Comparison of ENCODE assay signal across 8 cellular contexts in the genomic region with DNA sequence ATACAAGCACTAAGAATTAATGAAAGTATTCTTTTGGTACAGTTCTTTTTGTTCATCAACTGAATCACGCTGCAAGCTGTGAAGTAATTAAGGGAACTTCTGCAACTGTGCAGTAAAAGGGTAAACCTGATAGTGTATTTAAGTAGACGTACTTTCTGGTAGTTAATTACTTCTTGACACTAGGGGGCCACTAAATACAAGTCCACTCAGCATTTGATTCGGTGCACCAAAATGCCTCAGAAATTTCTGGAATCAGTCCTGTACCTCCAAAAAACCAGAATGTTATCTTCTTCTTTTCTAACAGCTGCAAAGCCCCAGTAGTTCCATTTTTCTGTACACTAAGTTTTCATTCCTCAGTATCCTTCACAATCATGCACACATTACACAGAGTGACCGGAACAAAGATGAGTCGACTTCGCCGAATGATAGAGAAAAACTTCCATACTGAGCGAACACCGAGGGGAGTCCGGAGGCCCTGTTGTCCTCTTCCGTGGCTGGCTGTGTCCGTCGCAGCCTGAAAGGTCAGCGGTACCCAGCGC. TPM values are rescaled to one million over a fixed set of nuclear protein-coding genes. Genes with fewer than 3 reads are reported as not detected.
A peak's percentile ranks its signal among the peaks of the same experiment; 100 is the strongest.
DNase-seq lines count a peak whose midpoint lies in the region; ATAC-seq, FAIRE-seq and TF ChIP-seq lines count a peak whose summit lies in the region.

No MANE protein-coding gene starts in this region.

- H3K79me2 ChIP-seq in GM12878 (ENCODE audit: control insufficient read depth, insufficient read depth, low read length), result peaks cover 38% of the 10 kb centered on the region

- H3K36me3 ChIP-seq in GM12878 (ENCODE audit: control insufficient read depth in 2 of 2, insufficient read depth in 2 of 2, low read length in 1 of 2) (peaks cover 0 to 13% of the 10 kb centered on the region in 2 experiments), iPS-15b (ENCODE audit: control insufficient read depth, insufficient read depth, low read length) (no peaks in the 10 kb centered on the region), small intestine (ENCODE audit: control insufficient read depth in 2 of 2, insufficient read depth in 2 of 2, low read length in 2 of 2) (peaks cover 0 to 2% of the 10 kb centered on the region in 2 donors)

- H3K4me3 ChIP-seq in GM12878 (peak overlapping the region; percentile 94), iPS-15b (ENCODE audit: low read depth, low read length) (peak overlapping the region; percentile 99), small intestine (ENCODE audit: low read depth in 1 of 2, low read length in 2 of 2) (peak overlapping the region; percentile 68 to 78)

- CTCF ChIA-PET in CD4-positive, alpha-beta T cell (lab: Charles Lee), result interaction anchor here (1.0 to 1.6 kb wide), 4 partner anchors 9 to 571 kb away, joined by 3 to 6 read pairs (median 4); partner anchors contain the start of genes ANKRD31 and HMGCR
- CTCF ChIA-PET in GM12878 (lab: Yijun Ruan, JAX), result interaction anchor here (0.6 to 1.3 kb wide), 4 partner anchors 11 to 29 kb away, joined by 3 to 4 read pairs (median 4); no protein-coding TSS in a partner anchor

- RAD21 ChIA-PET in GM12878 (lab: Charles Lee; ENCODE audit: unreplicated experiment), result no interaction called here

- peak; percentile 48 for ATAC-seq in CD4-positive, alpha-beta T cell (ENCODE audit: poor library complexity)
- peak; percentile 33 for ATAC-seq in GM18868 (IDR thresholded peaks at IDR 0.05; ENCODE audit: unreplicated experiment)
- ATAC-seq in HG03108 (IDR thresholded peaks at IDR 0.05; ENCODE audit: unreplicated experiment), result peak; percentile 27
- peak; percentile 75 for ATAC-seq in GM12878

- SMC1A ChIA-PET in GM12878 (lab: Charles Lee; ENCODE audit: uncharacterized antibody, unreplicated experiment), result interaction anchor here (0.9 to 1.6 kb wide), 5 partner anchors 8 to 136 kb away, joined by 3 to 5 read pairs (median 4); no protein-coding TSS in a partner anchor

- H3K4me2 ChIP-seq in GM12878 (ENCODE audit: control insufficient read depth, insufficient read depth), result peak overlapping the region; percentile 66

- TF ChIP-seq EP300 in GM12878 (IDR thresholded peaks at IDR 0.05; ENCODE audit: borderline replicate concordance in 1 of 2, control insufficient read depth in 1 of 2, low read depth in 2 of 2, low read length in 2 of 2), result no peak

- in situ Hi-C loops in GM12878 (cut with MboI), result no loop called here

- POLR2A ChIA-PET in CD4-positive, alpha-beta T cell (lab: Charles Lee), result interaction anchor here (0.6 to 2.1 kb wide), 12 partner anchors 11 to 1268 kb away, joined by 3 to 9 read pairs (median 4); partner anchors contain the start of genes ANKRD31, BTF3, HEXB and HMGCR
- POLR2A ChIA-PET in GM12878 (lab: Charles Lee), result interaction anchor here (0.9 kb wide), 1 partner anchor 81 kb away, joined by 3 read pairs; the partner anchor contains the start of gene HEXB

- H3K27me3 Mint-ChIP-seq in CD4-positive, alpha-beta T cell, result no peaks in the 10 kb centered on the region

- peaks cover 66% of the 10 kb centered on the region for H3K36me3 Mint-ChIP-seq in CD4-positive, alpha-beta T cell (ENCODE audit: low read depth)

- intact Hi-C loops in CD4-positive, alpha-beta T cell (cut with DNase I, micrococcal nuclease), result loop anchor here (1.0 to 10.0 kb wide), 16 partner anchors 79 to 1490 kb away; partner anchors contain the start of genes ANKRD31 (in 2 of the 2), ANKRA2 (in 1 of the 2), CERT1 (in 1 of the 2) and GCNT4 (in 1 of the 2)
- intact Hi-C loops in GM12878 (cut with micrococcal nuclease; ENCODE audit: unreplicated experiment), result loop anchor here (5.0 kb wide), 3 partner anchors 151 to 1491 kb away; no protein-coding TSS in a partner anchor

- 0 out of 2 replicates have a peak, but pooled peaks have one; percentile 13 for TF ChIP-seq RAD21 in GM12878 (IDR thresholded peaks at IDR 0.05; ENCODE audit: insufficient read depth, low read depth, low read length)

- peak overlapping the region; percentile 94 for H3K27ac Mint-ChIP-seq in CD4-positive, alpha-beta T cell

- peak; percentile 87 for TF ChIP-seq CTCF in CD4-positive, alpha-beta T cell (IDR thresholded peaks at IDR 0.05)
- TF ChIP-seq CTCF in GM12878 (IDR thresholded peaks at IDR 0.05 in 2 of 3, conservative IDR thresholded peaks at IDR 0.05 in 1 of 3; ENCODE audit: control insufficient read depth in 2 of 3, extremely low read depth in 1 of 3, insufficient read depth in 1 of 3, low read depth in 3 of 3, low read length in 3 of 3), result peak; percentile 49 to 66 (median 52); a peak in 5 of 6 replicates

- no peaks in the 10 kb centered on the region for H3K9me3 ChIP-seq in CD4-positive, alpha-beta T cell (ENCODE audit: control insufficient read depth, low read length)
- no peaks in the 10 kb centered on the region for H3K9me3 ChIP-seq in GM12878 (replicated peaks; ENCODE audit: control insufficient read depth, insufficient read depth, low read length)
- H3K9me3 ChIP-seq in iPS-15b (ENCODE audit: control insufficient read depth, insufficient read depth, low read length), result no peaks in the 10 kb centered on the region
- H3K9me3 ChIP-seq in small intestine (ENCODE audit: control insufficient read depth, low read depth), result no peaks in the 10 kb centered on the region

- peak overlapping the region; percentile 98 for H3K4me3 Mint-ChIP-seq in CD4-positive, alpha-beta T cell

- DNase-seq in CD4-positive, alpha-beta T cell, result peak in 1 of 10 experiments; percentile 2
- DNase-seq in NOMO-1 (lab: John Stamatoyannopoulos, UW; ENCODE audit: unreplicated experiment in 2 of 2) (peak; percentile 48 to 89), GM12878 (ENCODE audit: low read depth, low spot score) (no peak), small intestine (peak; percentile 48)
- DNase-seq in stimulated activated CD4-positive, alpha-beta T cell treated with anti-CD3 and anti-CD28 coated beads, Interleukin-1b, Interleukin-23, amount 100 ng/mL, for 48 hours, result no peak

- H3K9me3 Mint-ChIP-seq in CD4-positive, alpha-beta T cell, result no peaks in the 10 kb centered on the region

- TSS peak; percentile 82 for BruUV-seq in GM12878 (replicated peaks; lab: Mats Ljungman, UMichigan)

- TF ChIP-seq POLR2A in GM12878 (IDR thresholded peaks at IDR 0.05; ENCODE audit: low read depth, low read length), result no peak

- H3K4me1 ChIP-seq in GM12878 (ENCODE audit: control insufficient read depth, insufficient read depth, low read length), result peaks cover 14% of the 10 kb centered on the region
- no peaks in the 10 kb centered on the region for H3K4me1 ChIP-seq in iPS-15b (ENCODE audit: control insufficient read depth, insufficient read depth, low read length)
- H3K4me1 ChIP-seq in small intestine (ENCODE audit: control insufficient read depth in 2 of 2, insufficient read depth in 1 of 2, low read depth in 1 of 2, low read length in 1 of 2), result peaks cover 4 to 16% of the 10 kb centered on the region in 2 donors

- peaks cover 49% of the 10 kb centered on the region for H3K4me1 Mint-ChIP-seq in CD4-positive, alpha-beta T cell (ENCODE audit: low read depth)

- H2AFZ ChIP-seq in GM12878 (ENCODE audit: control insufficient read depth, low read depth, low read length), result peak overlapping the region; percentile 81

- peak overlapping the region; percentile 86 for H3K9ac ChIP-seq in GM12878 (ENCODE audit: control insufficient read depth, insufficient read depth, low read length)
- peak overlapping the region; percentile 66 for H3K9ac ChIP-seq in iPS-15b (ENCODE audit: low read depth, low read length)

- peak overlapping the region; percentile 66 for H3K27ac ChIP-seq in CD4-positive, alpha-beta T cell (ENCODE audit: low read depth, low read length)
- H3K27ac ChIP-seq in GM12878 (ENCODE audit: control insufficient read depth, insufficient read depth) (peak overlapping the region; percentile 81), small intestine (ENCODE audit: low read depth in 1 of 2, low read length in 1 of 2) (peak overlapping the region in 1 of 2 donors; percentile 93)

- no peaks in the 10 kb centered on the region for H3K27me3 ChIP-seq in CD4-positive, alpha-beta T cell (ENCODE audit: control insufficient read depth, insufficient read depth, low read length)
- H3K27me3 ChIP-seq in GM12878 (replicated peaks in 1 of 2; ENCODE audit: control insufficient read depth in 2 of 2, insufficient read depth in 2 of 2, low read length in 1 of 2), result no peaks in the 10 kb centered on the region
- no peaks in the 10 kb centered on the region for H3K27me3 ChIP-seq in iPS-15b (ENCODE audit: control insufficient read depth, insufficient read depth, low read length)
- H3K27me3 ChIP-seq in small intestine (ENCODE audit: control insufficient read depth in 2 of 2, insufficient read depth in 2 of 2, low read length in 2 of 2), result no peaks in the 10 kb centered on the region

- FAIRE-seq in GM12878 (lab: Jason Lieb, UNC), result no peak
- no peak for FAIRE-seq in small intestine (lab: Jason Lieb, UNC)

- WGBS in GM12878 (ENCODE audit: insufficient coverage, insufficient replicate concordance, low lambda C conversion rate, missing lambda C conversion rate), result under 1% methylated on average over 15 of the region's 15 CpGs
- 0 to 1% (median 1%) methylated on average over 15 of the region's 15 CpGs for WGBS in small intestine, 3 donors

- H4K20me1 ChIP-seq in GM12878 (ENCODE audit: control insufficient read depth, insufficient read depth), result no peaks in the 10 kb centered on the region

RNA-seq across cellular contexts. Expression of gene GFM2, which starts 0.5 kb away (rescaled TPM):
- 10 to 100 TPM; 10.9 to 12.3 TPM for total RNA-seq in CD4-positive, alpha-beta T cell
- 101 and 103 TPM in 2 replicates for total RNA-seq in GM12878 (2013; cell fraction: nucleolus; rRNA removed)
- 32.2 and 37.4 TPM in 2 replicates for total RNA-seq in GM12878 (2014; rRNA removed)
- total RNA-seq in GM12878 (2014; rRNA removed; fragmentation: Illumina TruSeq; extraction: Trizol), result 31.1 and 33.2 TPM in 2 replicates
- total RNA-seq in GM12878 (2021), result 22.1 and 24.3 TPM in 2 replicates
- 9.9 TPM for polyA plus RNA-seq in GM12878 (2011; ENCODE audit: low read depth)
- 51.3 and 73.2 TPM in 2 replicates for polyA plus RNA-seq in GM12878 (2011; rRNA removed)
- polyA plus RNA-seq in GM12878 (2011; cell fraction: cytosol; rRNA removed), result 18.3 and 19.4 TPM in 2 replicates
- 89.2 and 101 TPM in 2 replicates for polyA plus RNA-seq in GM12878 (2011; cell fraction: nucleus; rRNA removed)
- polyA plus RNA-seq in GM12878 (2012), result 15.7 and 19.5 TPM in 2 replicates
- polyA plus RNA-seq in GM12878 (2014; fragmentation: Illumina TruSeq; extraction: Trizol), result 30.2 and 38.1 TPM in 2 replicates
- polyA plus RNA-seq in GM12878 (2014; fragmentation: Nextera tagmentation; extraction: Ambion mirVana), result 10 to 100 TPM; 19.9 to 26.0 TPM
- polyA plus RNA-seq in GM12878 (2014; rRNA removed), result 29.6 and 33.2 TPM in 2 replicates
- 10 to 100 TPM; 39.5 to 41.9 TPM for polyA plus RNA-seq in GM12878 (2016; fragmentation: Nextera tagmentation; extraction: Ambion mirVana)
- 28.2 and 37.7 TPM in 2 replicates for polyA minus RNA-seq in GM12878 (2011; rRNA and poly(A)+ RNA removed)
- polyA minus RNA-seq in GM12878 (2011; cell fraction: cytosol; rRNA and poly(A)+ RNA removed), result 9.1 and 10.6 TPM in 2 replicates
- 39.3 and 45.6 TPM in 2 replicates for polyA minus RNA-seq in GM12878 (2011; cell fraction: nucleus; rRNA and poly(A)+ RNA removed)
- polyA plus RNA-seq in small intestine, result 10 to 100 TPM in 2 of 3 donors, 1 to 10 TPM in 1; 9.5 to 24.8 (median 14.6) TPM

RNA-seq across cellular contexts. Expression of gene NSA2, which starts 0.6 kb away (rescaled TPM):
- 100 to 1,000 TPM; 190 to 200 TPM for total RNA-seq in CD4-positive, alpha-beta T cell
- 24.8 and 34.7 TPM in 2 replicates for total RNA-seq in GM12878 (2013; cell fraction: nucleolus; rRNA removed)
- 98.4 and 128 TPM in 2 replicates for total RNA-seq in GM12878 (2014; rRNA removed)
- total RNA-seq in GM12878 (2014; rRNA removed; fragmentation: Illumina TruSeq; extraction: Trizol), result 267 and 268 TPM in 2 replicates
- 92.4 and 98.3 TPM in 2 replicates for total RNA-seq in GM12878 (2021)
- 21.2 TPM for polyA plus RNA-seq in GM12878 (2011; ENCODE audit: low read depth)
- polyA plus RNA-seq in GM12878 (2011; rRNA removed), result 141 and 274 TPM in 2 replicates
- 26.9 and 37.2 TPM in 2 replicates for polyA plus RNA-seq in GM12878 (2011; cell fraction: cytosol; rRNA removed)
- 30.3 and 46.0 TPM in 2 replicates for polyA plus RNA-seq in GM12878 (2011; cell fraction: nucleus; rRNA removed)
- 90.4 and 129 TPM in 2 replicates for polyA plus RNA-seq in GM12878 (2012)
- polyA plus RNA-seq in GM12878 (2014; fragmentation: Illumina TruSeq; extraction: Trizol), result 317 and 397 TPM in 2 replicates
- polyA plus RNA-seq in GM12878 (2014; fragmentation: Nextera tagmentation; extraction: Ambion mirVana), result 10 to 100 TPM; 77.8 to 98.2 TPM
- 145 and 190 TPM in 2 replicates for polyA plus RNA-seq in GM12878 (2014; rRNA removed)
- 100 to 1,000 TPM; 146 to 159 TPM for polyA plus RNA-seq in GM12878 (2016; fragmentation: Nextera tagmentation; extraction: Ambion mirVana)
- polyA minus RNA-seq in GM12878 (2011; rRNA and poly(A)+ RNA removed), result 10.2 and 16.3 TPM in 2 replicates
- polyA minus RNA-seq in GM12878 (2011; cell fraction: cytosol; rRNA and poly(A)+ RNA removed), result 21.1 and 26.7 TPM in 2 replicates
- polyA minus RNA-seq in GM12878 (2011; cell fraction: nucleus; rRNA and poly(A)+ RNA removed), result 6.5 and 7.6 TPM in 2 replicates
- 100 to 1,000 TPM in 2 of 3 donors, 10 to 100 TPM in 1; 79.8 to 129 (median 126) TPM for polyA plus RNA-seq in small intestine

Comparison
In these comparisons a context has a peak if more than half of its experiments do, and no peak if none do; other contexts are left out.
1. DNase-seq: peak in NOMO-1 (2 of 2) and small intestine (single experiment); none in GM12878 (single experiment) and stimulated activated CD4-positive, alpha-beta T cell treated with anti-CD3 and anti-CD28 coated beads, Interleukin-1b, Interleukin-23, amount 100 ng/mL, for 48 hours (single experiment).
2. Peak in every context shown above with its lines, with median percentiles within 50 percentile points of each other: ATAC-seq and H3K4me3 ChIP-seq.